ENCODE assay signal across 12 cellular contexts in genomic region chr14:89543420-89543790, GRCh38.
DNase-seq lines count a peak whose midpoint lies in the region; ATAC-seq and TF ChIP-seq lines count a peak whose summit lies in the region.
"Had no signal": no experiment of that assay in that cellular context is flagged by ENCODE, and none has a peak within 500 bp of the region (broad histone marks: within the 10 kb centered on the region; RNA-seq: fewer than 3 reads in every experiment).

No MANE protein-coding gene starts in this region.

- no peak overlapping the region for H3K4me3 Mint-ChIP-seq in CD8-positive, alpha-beta T cell
- H3K4me3 Mint-ChIP-seq: activated CD4-positive, alpha-beta memory T cell treated with anti-CD3 and anti-CD28 coated beads for 36 hours had no signal

- peak overlapping the region; percentile 52 for H3K27ac Mint-ChIP-seq in CD8-positive, alpha-beta T cell
- H3K27ac Mint-ChIP-seq: activated CD4-positive, alpha-beta memory T cell treated with anti-CD3 and anti-CD28 coated beads for 36 hours had no signal

- H3K9me3 ChIP-seq in CD8-positive, alpha-beta T cell (ENCODE audit: low read length), result no peaks in the 10 kb centered on the region
- H3K9me3 ChIP-seq: thoracic aorta had no signal

- CTCF ChIA-PET in CD8-positive, alpha-beta T cell (lab: Charles Lee), result interaction anchor here (0.9 kb wide), 2 partner anchors 224 to 366 kb away, joined by 3 to 4 read pairs; no protein-coding TSS in a partner anchor

- POLR2A ChIA-PET in CD8-positive, alpha-beta T cell (lab: Charles Lee), result interaction anchor here (0.6 to 1.1 kb wide), 5 partner anchors 10 to 495 kb away, joined by 3 to 4 read pairs (median 3); no protein-coding TSS in a partner anchor

- H3K27me3 Mint-ChIP-seq in CD8-positive, alpha-beta T cell (ENCODE audit: low read depth), result no peaks in the 10 kb centered on the region
- H3K27me3 Mint-ChIP-seq: activated CD4-positive, alpha-beta memory T cell treated with anti-CD3 and anti-CD28 coated beads for 36 hours had no signal

- peaks cover 12% of the 10 kb centered on the region for H3K4me1 ChIP-seq in CD8-positive, alpha-beta T cell (ENCODE audit: insufficient read depth, low read length)

- H3K27me3 ChIP-seq in CD8-positive, alpha-beta T cell (ENCODE audit: insufficient read depth, low read length), result no peaks in the 10 kb centered on the region

- no peak for DNase-seq in CD8-positive, alpha-beta T cell
- DNase-seq in amygdala (lab: John Stamatoyannopoulos, UW) (peak in 35 of 56 donors; percentile 5 to 69 (median 38)), head of caudate nucleus (peak in 40 of 42 donors; percentile 32 to 89 (median 67)), nucleus accumbens (lab: John Stamatoyannopoulos, UW) (peak in 38 of 56 donors; percentile 7 to 81 (median 34)), HK-2 (ENCODE audit: unreplicated experiment) (no peak), HuH-7.5 (ENCODE audit: low spot score) (no peak), NCI-H526 treated with DMSO at 0.1 percent for 48 hours (lab: John Stamatoyannopoulos, UW) (no peak)
- DNase-seq: activated CD4-positive, alpha-beta memory T cell treated with anti-CD3 and anti-CD28 coated beads for 36 hours; MM.1S; PC-9 had no signal

- H3K4me3 ChIP-seq in CD8-positive, alpha-beta T cell (ENCODE audit: low read depth, low read length), result no peak overlapping the region
- H3K4me3 ChIP-seq: PC-9, thoracic aorta had no signal

- ATAC-seq in CD8-positive, alpha-beta T cell, result no peak
- ATAC-seq in GM19035 (IDR thresholded peaks at IDR 0.05; ENCODE audit: unreplicated experiment), result no peak

- no peaks in the 10 kb centered on the region for H3K9me3 Mint-ChIP-seq in CD8-positive, alpha-beta T cell
- H3K9me3 Mint-ChIP-seq: activated CD4-positive, alpha-beta memory T cell treated with anti-CD3 and anti-CD28 coated beads for 36 hours had no signal

- intact Hi-C loops in CD8-positive, alpha-beta T cell (cut with DNase I, micrococcal nuclease), result no loop called here
- intact Hi-C loops in head of caudate nucleus (cut with DNase I), result no loop called here

- no peaks in the 10 kb centered on the region for H3K36me3 ChIP-seq in CD8-positive, alpha-beta T cell (ENCODE audit: insufficient read depth, low read length)
- H3K36me3 ChIP-seq: thoracic aorta had no signal

- peaks cover 67% of the 10 kb centered on the region for H3K4me1 Mint-ChIP-seq in CD8-positive, alpha-beta T cell (ENCODE audit: low read depth)

- no peak for TF ChIP-seq CTCF in CD8-positive, alpha-beta T cell (IDR thresholded peaks at IDR 0.05)

- H3K27ac ChIP-seq in CD8-positive, alpha-beta T cell (ENCODE audit: low read depth, low read length), result no peak overlapping the region
- H3K27ac ChIP-seq: PC-9, thoracic aorta had no signal

- peaks cover 15% of the 10 kb centered on the region for H3K36me3 Mint-ChIP-seq in CD8-positive, alpha-beta T cell

Comparison
In these comparisons a context has a peak if more than half of its experiments do, and no peak if none do; other contexts are left out.
1. DNase-seq: peak in amygdala (35 of 56), head of caudate nucleus (40 of 42) and nucleus accumbens (38 of 56); none in CD8-positive, alpha-beta T cell (0 of 7), HK-2 (single experiment), HuH-7.5 (single experiment) and NCI-H526 treated with DMSO at 0.1 percent for 48 hours (single experiment).